ENCODE assay signal across 12 cellular contexts in the genomic region with DNA sequence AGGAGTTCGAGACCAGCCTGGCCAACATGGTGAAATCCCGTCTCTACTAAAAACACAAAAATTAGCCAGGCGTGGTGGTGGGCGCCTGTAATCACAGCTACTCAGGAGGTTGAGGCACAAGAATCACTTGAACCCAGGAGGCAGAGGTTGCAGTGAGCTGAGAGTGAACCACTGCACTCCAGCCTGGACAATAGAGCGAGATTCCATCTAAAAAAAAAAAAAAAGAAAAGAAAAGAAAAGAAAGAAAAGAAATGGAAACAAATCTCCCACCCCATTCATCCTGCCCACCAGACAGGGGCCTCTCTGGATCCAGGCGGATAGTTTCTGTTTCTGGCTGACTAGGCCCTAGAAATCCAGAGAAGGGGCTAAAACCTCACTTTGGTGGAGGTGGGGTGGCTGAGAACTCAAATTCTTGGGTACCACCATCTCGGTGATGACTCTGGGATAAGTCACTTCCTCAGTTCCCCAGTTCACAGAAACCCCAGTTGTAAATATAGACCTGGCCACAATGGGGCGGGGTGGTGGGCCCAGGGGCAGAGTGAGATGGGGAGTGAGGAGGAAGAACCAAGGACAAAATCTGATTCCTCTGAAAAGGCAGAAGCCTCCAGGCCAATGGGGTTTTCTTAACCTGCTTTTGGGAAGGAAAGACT. TPM values are rescaled to one million over a fixed set of nuclear protein-coding genes. Genes with fewer than 3 reads are reported as not detected.
DNase-seq lines count a peak whose midpoint lies in the region; ATAC-seq and TF ChIP-seq lines count a peak whose summit lies in the region.
"Had no signal": no experiment of that assay in that cellular context is flagged by ENCODE, and none has a peak within 500 bp of the region (broad histone marks: within the 10 kb centered on the region; RNA-seq: fewer than 3 reads in every experiment).

No MANE protein-coding gene starts in this region.

- intact Hi-C loops in IMR-90 (cut with micrococcal nuclease) (no loop called here), mucosa of descending colon (cut with DNase I, micrococcal nuclease) (no loop called here)

- peak overlapping the region; percentile 11 for H2AFZ ChIP-seq in IMR-90 (replicated peaks; ENCODE audit: low read length, poor library complexity)

- TF ChIP-seq CTCF in IMR-90 (conservative IDR thresholded peaks at IDR 0.05; ENCODE audit: low read depth, low read length) (no peak), mucosa of descending colon (IDR thresholded peaks at IDR 0.05) (no peak)

- H4K8ac ChIP-seq in IMR-90 (ENCODE audit: low read depth in 2 of 2, low read length in 2 of 2): peak overlapping the region in 1 of 2 experiments; percentile 3; a peak in 1 of 4 replicates

- 83% methylated on average over 1 of the region's 8 CpGs; no CpG with 5 or more reads in 1 of the 2 experiments for WGBS in IMR-90 (ENCODE audit: extremely low coverage in 2 of 2, insufficient read length in 1 of 2), 2 experiments

- no peak for TF ChIP-seq RAD21 in IMR-90 (IDR thresholded peaks at IDR 0.05; ENCODE audit: low read length)

- peak overlapping the region; percentile 40; the same call in 1 of the 3 replicates for H2BK15ac ChIP-seq in IMR-90 (ENCODE audit: low read depth, low read length)

- H2AK9ac ChIP-seq in IMR-90 (replicated peaks; ENCODE audit: low read depth, low read length, poor library complexity): no peak overlapping the region

- no peaks in the 10 kb centered on the region; the same call in 1 of the 2 replicates for H3K9me1 ChIP-seq in IMR-90 (ENCODE audit: insufficient read depth, low read length)

- H3K56ac ChIP-seq in IMR-90 (ENCODE audit: extremely low read depth, insufficient read depth, low read length): no peak overlapping the region

- no peak overlapping the region for H3K27ac ChIP-seq in IMR-90 (ENCODE audit: insufficient read depth, low read length)
- H3K27ac ChIP-seq: uterus had no signal

- H3K36me3 ChIP-seq in IMR-90 (ENCODE audit: control insufficient read depth, insufficient read depth, low read length) (no peaks in the 10 kb centered on the region), mucosa of descending colon (ENCODE audit: low read depth) (no peaks in the 10 kb centered on the region)
- H3K36me3 ChIP-seq: uterus had no signal

- no peak overlapping the region for H3K23ac ChIP-seq in IMR-90 (ENCODE audit: low read depth, low read length)

- no peak overlapping the region for H3K9ac ChIP-seq in IMR-90 (ENCODE audit: low read depth, low read length)

- in situ Hi-C loops in IMR-90 (cut with MboI; ENCODE audit: low sequenced_read_pairs): no loop called here

- no peak overlapping the region; the same call in 1 of the 2 replicates for H2BK120ac ChIP-seq in IMR-90 (ENCODE audit: low read depth, low read length)

- H2AK5ac ChIP-seq in IMR-90 (ENCODE audit: low read depth, low read length): peak overlapping the region; percentile 21; the same call in 1 of the 2 replicates

- H2BK20ac ChIP-seq in IMR-90 (ENCODE audit: low read depth, low read length): no peak overlapping the region

- no peak for ATAC-seq in IMR-90 (ENCODE audit: low read depth)
- ATAC-seq in HG02973 (IDR thresholded peaks at IDR 0.05; ENCODE audit: unreplicated experiment): no peak
- ATAC-seq in mucosa of descending colon: no peak
- ATAC-seq in HG02571 (IDR thresholded peaks at IDR 0.05; ENCODE audit: unreplicated experiment): no peak

- DNase-seq in IMR-90: no peak
- peak; percentile 21 to 57 (median 34) for DNase-seq in activated CD4-positive, CD25-positive, alpha-beta regulatory T cell (lab: John Stamatoyannopoulos, UW)
- DNase-seq in activated naive CD8-positive, alpha-beta T cell treated with anti-CD3 and anti-CD28 coated beads, Interleukin-2, amount 50 U/mL, for 16 hours (ENCODE audit: low read depth, low spot score): peak; percentile 52
- peak; percentile 41 for DNase-seq in stimulated activated CD8-positive, alpha-beta memory T cell treated with anti-CD3 and anti-CD28 coated beads, Interleukin-15, amount 100 ng/mL, for 24 hours (ENCODE audit: low read depth)
- DNase-seq in mucosa of descending colon: no peak
- no peak for DNase-seq in NCI-H187 treated with DMSO at 0.1 percent for 48 hours (lab: John Stamatoyannopoulos, UW)
- DNase-seq: NCI-H1436, uterus had no signal

- CTCF ChIA-PET in IMR-90 (lab: Yijun Ruan, JAX): no interaction called here

- H4K91ac ChIP-seq in IMR-90 (ENCODE audit: insufficient read depth, low read depth, low read length): no peak overlapping the region

- H3K4me3 ChIP-seq in IMR-90 (ENCODE audit: insufficient read depth, low read depth, low read length) (no peak overlapping the region), mucosa of descending colon (no peak overlapping the region)
- H3K4me3 ChIP-seq: uterus had no signal

- H3K4me1 ChIP-seq in IMR-90 (ENCODE audit: control insufficient read depth, insufficient read depth, low read length) (peaks cover 2% of the 10 kb centered on the region; the same call in 1 of the 2 replicates), mucosa of descending colon (ENCODE audit: low read depth) (peaks cover 6% of the 10 kb centered on the region)
- H3K4me1 ChIP-seq: uterus had no signal

- no peaks in the 10 kb centered on the region; the same call in 1 of the 2 replicates for H3K27me3 ChIP-seq in IMR-90 (ENCODE audit: control insufficient read depth, insufficient read depth, low read length)
- H3K27me3 ChIP-seq: uterus had no signal

- dilution Hi-C loops in IMR-90 (cut with HindIII; ENCODE audit: low sequenced_read_pairs, unreplicated experiment): no loop called here

- H3K4me2 ChIP-seq in IMR-90 (ENCODE audit: low read depth, low read length): no peak overlapping the region

- BruUV-seq in IMR-90 (replicated peaks; lab: Mats Ljungman, UMichigan): no TSS peak

- H4K5ac ChIP-seq in IMR-90 (ENCODE audit: low read depth, low read length): no peak overlapping the region

- POLR2A ChIA-PET in IMR-90 (lab: Charles Lee; ENCODE audit: unreplicated experiment): no interaction called here

- no peak overlapping the region for H2BK5ac ChIP-seq in IMR-90 (ENCODE audit: low read depth, low read length, poor library complexity, severe bottlenecking)

- H3K14ac ChIP-seq in IMR-90 (replicated peaks; ENCODE audit: low read depth, low read length): no peak overlapping the region

- TF ChIP-seq POLR2A in IMR-90 (IDR thresholded peaks at IDR 0.05; ENCODE audit: low read depth, low read length): no peak

- H3K79me1 ChIP-seq in IMR-90 (ENCODE audit: low read depth in 1 of 2, low read length in 2 of 2): no peaks in the 10 kb centered on the region

- H3K9me3 ChIP-seq in IMR-90 (ENCODE audit: control insufficient read depth, insufficient read depth, low read length): no peaks in the 10 kb centered on the region
- H3K9me3 ChIP-seq in mucosa of descending colon: no peaks in the 10 kb centered on the region
- H3K9me3 ChIP-seq: uterus had no signal

- H3K18ac ChIP-seq in IMR-90 (ENCODE audit: low read depth, low read length): no peak overlapping the region

- no peaks in the 10 kb centered on the region for H4K20me1 ChIP-seq in IMR-90 (ENCODE audit: insufficient read depth, low read length)

- H3K4ac ChIP-seq in IMR-90 (ENCODE audit: low read depth, low read length): no peak overlapping the region

TF ChIP-seq in IMR-90, 13 proteins besides CTCF, POLR2A, EP300 and RAD21:
- TF ChIP-seq CEBPB (IDR thresholded peaks at IDR 0.05; ENCODE audit: low read depth, low read length): no peak

RNA-seq across cellular contexts. Expression of gene SOCS1, which starts 22.2 kb away (rescaled TPM):
- total RNA-seq in IMR-90 (2012; rRNA removed) (2.0 and 2.2 TPM in 2 replicates), mucosa of descending colon (1 to 10 TPM; 4.0 to 6.5 (median 4.1) TPM)
- 19.9 and 22.0 TPM in 2 replicates for polyA plus RNA-seq in IMR-90 (2012; rRNA removed)
- 42.9 and 94.9 TPM in 2 replicates for polyA plus RNA-seq in IMR-90 (2012; cell fraction: cytosol; rRNA removed)
- 109 and 179 TPM in 2 replicates for polyA plus RNA-seq in IMR-90 (2012; cell fraction: nucleus; rRNA removed; ENCODE audit: low replicate concordance)

RNA-seq across cellular contexts. Expression of gene TNP2, which starts 35.3 kb away (rescaled TPM):
- not detected in 2 replicates for total RNA-seq in IMR-90 (2012; rRNA removed)
- not detected in 2 replicates for polyA plus RNA-seq in IMR-90 (2012; rRNA removed)
- not detected in 2 replicates for polyA plus RNA-seq in IMR-90 (2012; cell fraction: cytosol; rRNA removed)
- polyA plus RNA-seq in IMR-90 (2012; cell fraction: nucleus; rRNA removed; ENCODE audit: low replicate concordance): not detected in 2 replicates
- not detected for total RNA-seq in mucosa of descending colon
- total RNA-seq: activated CD8-positive, alpha-beta memory T cell treated with anti-CD3 and anti-CD28 coated beads for 36 hours; neural crest cell; uterus had no signal

RNA-seq across cellular contexts. Expression of gene PRM3, which starts 39.6 kb away (rescaled TPM):
- total RNA-seq in IMR-90 (2012; rRNA removed) (not detected in 2 replicates), mucosa of descending colon (not detected)
- polyA plus RNA-seq in IMR-90 (2012; rRNA removed): not detected in 2 replicates
- polyA plus RNA-seq in IMR-90 (2012; cell fraction: cytosol; rRNA removed): not detected in 2 replicates
- polyA plus RNA-seq in IMR-90 (2012; cell fraction: nucleus; rRNA removed; ENCODE audit: low replicate concordance): not detected in 2 replicates
- total RNA-seq: activated CD8-positive, alpha-beta memory T cell treated with anti-CD3 and anti-CD28 coated beads for 36 hours; neural crest cell; uterus had no signal

RNA-seq across cellular contexts. Expression of gene PRM2, which starts 42.4 kb away (rescaled TPM):
- not detected in 2 replicates for total RNA-seq in IMR-90 (2012; rRNA removed)
- polyA plus RNA-seq in IMR-90 (2012; rRNA removed): not detected in 2 replicates
- not detected in 2 replicates for polyA plus RNA-seq in IMR-90 (2012; cell fraction: cytosol; rRNA removed)
- not detected in 2 replicates for polyA plus RNA-seq in IMR-90 (2012; cell fraction: nucleus; rRNA removed; ENCODE audit: low replicate concordance)
- total RNA-seq in mucosa of descending colon: not detected
- total RNA-seq: activated CD8-positive, alpha-beta memory T cell treated with anti-CD3 and anti-CD28 coated beads for 36 hours; neural crest cell; uterus had no signal

RNA-seq across cellular contexts. Expression of gene PRM1, which starts 47.3 kb away (rescaled TPM):
- not detected in 2 replicates for total RNA-seq in IMR-90 (2012; rRNA removed)
- not detected in 2 replicates for polyA plus RNA-seq in IMR-90 (2012; rRNA removed)
- not detected in 2 replicates for polyA plus RNA-seq in IMR-90 (2012; cell fraction: cytosol; rRNA removed)
- polyA plus RNA-seq in IMR-90 (2012; cell fraction: nucleus; rRNA removed; ENCODE audit: low replicate concordance): not detected in 2 replicates
- not detected for total RNA-seq in mucosa of descending colon
- total RNA-seq: activated CD8-positive, alpha-beta memory T cell treated with anti-CD3 and anti-CD28 coated beads for 36 hours; neural crest cell; uterus had no signal

Comparison
In these comparisons a context has a peak if more than half of its experiments do, and no peak if none do; other contexts are left out.
1. DNase-seq: peak in activated CD4-positive, CD25-positive, alpha-beta regulatory T cell (4 of 4), activated naive CD8-positive, alpha-beta T cell treated with anti-CD3 and anti-CD28 coated beads, Interleukin-2, amount 50 U/mL, for 16 hours (single experiment) and stimulated activated CD8-positive, alpha-beta memory T cell treated with anti-CD3 and anti-CD28 coated beads, Interleukin-15, amount 100 ng/mL, for 24 hours (single experiment); none in IMR-90 (single experiment), mucosa of descending colon (0 of 3) and NCI-H187 treated with DMSO at 0.1 percent for 48 hours (single experiment).